ENCODE assay signal across 8 cellular contexts in the genomic region with DNA sequence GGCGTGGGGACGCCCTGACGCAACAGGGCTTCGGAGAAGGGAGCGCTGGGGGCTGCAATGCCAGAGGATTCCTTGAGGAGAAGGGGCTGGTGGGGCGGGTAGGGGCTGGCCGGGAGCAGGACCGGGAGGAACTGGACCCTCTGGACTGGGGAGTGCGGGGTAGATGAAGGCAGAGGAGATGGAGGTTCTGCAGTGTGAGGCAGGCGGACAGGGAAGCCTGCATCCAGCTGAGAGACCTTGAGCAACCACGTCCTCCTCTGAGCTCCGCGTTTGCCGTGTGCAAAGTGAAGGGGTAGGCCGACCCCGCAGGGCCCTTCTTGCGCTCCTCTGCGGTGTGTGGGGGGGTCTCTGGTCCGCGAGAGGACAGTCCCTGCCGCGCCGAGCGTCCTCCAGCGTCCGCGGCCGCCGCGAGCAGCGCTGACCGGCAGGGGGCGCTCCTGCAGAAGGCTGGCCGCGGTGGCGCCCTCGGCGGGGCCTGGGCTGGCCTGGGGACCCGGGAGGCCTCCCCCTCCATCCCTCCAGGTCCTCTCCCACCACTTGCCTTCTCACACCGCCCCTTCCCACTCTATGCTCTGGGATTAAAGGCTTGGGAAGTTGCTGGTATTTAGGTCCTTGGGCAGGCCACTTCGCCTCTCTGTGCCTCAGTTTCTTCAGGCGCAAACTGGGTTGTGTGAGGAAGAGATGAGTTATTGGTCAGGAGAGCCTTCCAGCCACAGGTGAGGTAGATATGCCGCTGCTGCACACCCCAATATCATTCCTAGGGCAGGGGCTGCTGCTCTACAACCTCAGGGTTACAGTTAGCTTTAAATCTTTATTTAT. TPM values are rescaled to one million over a fixed set of nuclear protein-coding genes. Genes with fewer than 3 reads are reported as not detected.
DNase-seq lines count a peak whose midpoint lies in the region; ATAC-seq and TF ChIP-seq lines count a peak whose summit lies in the region.

No MANE protein-coding gene starts in this region.

- H3K4me1 ChIP-seq in transverse colon, result peaks cover 0 to 3% (median 0%) of the 10 kb centered on the region in 4 donors

- no peak for TF ChIP-seq POLR2A in transverse colon (IDR thresholded peaks at IDR 0.05)

- no peak overlapping the region for H3K4me3 Mint-ChIP-seq in activated T-cell treated with anti-CD3 and anti-CD28 coated beads, Interleukin-2, amount 50 U/mL, for 4 hours

- H3K27ac ChIP-seq in transverse colon, result no peak overlapping the region

- H3K4me3 ChIP-seq in iPS-18c (ENCODE audit: insufficient read depth, low read depth, low read length), result peak overlapping the region; percentile 32; the same call in 1 of the 2 replicates
- no peak overlapping the region for H3K4me3 ChIP-seq in transverse colon

- 22 to 33% methylated on average over 1 to 41 of the region's 43 CpGs for WGBS in transverse colon (ENCODE audit: low coverage in 1 of 2), 2 donors

- peak; percentile 21 to 80 (median 62) for TF ChIP-seq CTCF in transverse colon (IDR thresholded peaks at IDR 0.05)

- H3K36me3 ChIP-seq in transverse colon, result no peaks in the 10 kb centered on the region

- DNase-seq in activated CD4-positive, alpha-beta T cell treated with anti-CD3 and anti-CD28 coated beads for 48 hours, result peak; percentile 41
- DNase-seq in activated CD4-positive, alpha-beta T cell treated with anti-CD3 and anti-CD28 coated beads for 1 hour, result no peak
- DNase-seq in activated T-cell treated with anti-CD3 and anti-CD28 coated beads, Interleukin-2, amount 50 U/mL, for 4 hours, result peak; percentile 18
- DNase-seq in transverse colon, result no peak
- no peak for DNase-seq in NCI-H2081 treated with DMSO at 0.1 percent for 48 hours (lab: John Stamatoyannopoulos, UW)

- peaks cover 2% of the 10 kb centered on the region for H3K9me3 ChIP-seq in iPS-18c (ENCODE audit: control insufficient read depth, insufficient read depth, low read length)
- H3K9me3 ChIP-seq in transverse colon, result peaks cover 0 to 4% of the 10 kb centered on the region in 2 donors

- H3K27me3 Mint-ChIP-seq in activated T-cell treated with anti-CD3 and anti-CD28 coated beads, Interleukin-2, amount 50 U/mL, for 4 hours (ENCODE audit: low read depth), result peaks cover 52% of the 10 kb centered on the region

- ATAC-seq in activated T-cell treated with anti-CD3 and anti-CD28 coated beads, Interleukin-2, amount 50 U/mL, for 4 hours, result peak; percentile 28 to 53
- ATAC-seq in HG03280 (IDR thresholded peaks at IDR 0.05; ENCODE audit: unreplicated experiment), result no peak
- no peak for ATAC-seq in HG03439 (IDR thresholded peaks at IDR 0.05; ENCODE audit: unreplicated experiment)

- no peak for TF ChIP-seq EP300 in transverse colon (IDR thresholded peaks at IDR 0.05; ENCODE audit: low read depth)

- in situ Hi-C loops in transverse colon (cut with MboI; ENCODE audit: low pct_ligation_motif_present in 1 of 4, low pct_unique_long_range_greater_than_20kb in 1 of 4, low sequenced_read_pairs in 3 of 4), result no loop called here

- peaks cover 5% of the 10 kb centered on the region for H3K4me1 Mint-ChIP-seq in activated T-cell treated with anti-CD3 and anti-CD28 coated beads, Interleukin-2, amount 50 U/mL, for 4 hours (ENCODE audit: low read depth)

- peaks cover 11% of the 10 kb centered on the region for H3K9me3 Mint-ChIP-seq in activated T-cell treated with anti-CD3 and anti-CD28 coated beads, Interleukin-2, amount 50 U/mL, for 4 hours

- intact Hi-C loops in transverse colon (cut with DNase I; ENCODE audit: low total_unique reads), result loop anchor here (10.0 kb wide), 1 partner anchor 153 kb away; no protein-coding TSS in a partner anchor

- peaks cover 3% of the 10 kb centered on the region for H3K36me3 Mint-ChIP-seq in activated T-cell treated with anti-CD3 and anti-CD28 coated beads, Interleukin-2, amount 50 U/mL, for 4 hours (ENCODE audit: insufficient read depth)

- H3K27me3 ChIP-seq in transverse colon, result peaks cover 39% of the 10 kb centered on the region

RNA-seq across cellular contexts. Expression of a gene that starts 9.6 kb away (rescaled TPM):
- total RNA-seq in activated T-cell treated with anti-CD3 and anti-CD28 coated beads, Interleukin-2, amount 50 U/mL, for 4 hours, result not detected
- not detected for total RNA-seq in transverse colon

RNA-seq across cellular contexts. Expression of a gene that starts 23.3 kb away (rescaled TPM):
- under 1 TPM in 1 of 3 donors, not detected in 2; 0.08 TPM for total RNA-seq in activated T-cell treated with anti-CD3 and anti-CD28 coated beads, Interleukin-2, amount 50 U/mL, for 4 hours
- under 1 TPM in 2 of 4 donors, not detected in 2; 0.27 to 0.48 TPM for total RNA-seq in transverse colon

Comparison
In these comparisons a context has a peak if more than half of its experiments do, and no peak if none do; other contexts are left out.
1. DNase-seq: peak in activated CD4-positive, alpha-beta T cell treated with anti-CD3 and anti-CD28 coated beads for 48 hours (single experiment) and activated T-cell treated with anti-CD3 and anti-CD28 coated beads, Interleukin-2, amount 50 U/mL, for 4 hours (single experiment); none in activated CD4-positive, alpha-beta T cell treated with anti-CD3 and anti-CD28 coated beads for 1 hour (single experiment), transverse colon (single experiment) and NCI-H2081 treated with DMSO at 0.1 percent for 48 hours (single experiment).
2. ATAC-seq: peak in activated T-cell treated with anti-CD3 and anti-CD28 coated beads, Interleukin-2, amount 50 U/mL, for 4 hours (2 of 2); none in HG03280 (single experiment) and HG03439 (single experiment).